8 cellular contexts compared by ENCODE assay signal in the genomic region with DNA sequence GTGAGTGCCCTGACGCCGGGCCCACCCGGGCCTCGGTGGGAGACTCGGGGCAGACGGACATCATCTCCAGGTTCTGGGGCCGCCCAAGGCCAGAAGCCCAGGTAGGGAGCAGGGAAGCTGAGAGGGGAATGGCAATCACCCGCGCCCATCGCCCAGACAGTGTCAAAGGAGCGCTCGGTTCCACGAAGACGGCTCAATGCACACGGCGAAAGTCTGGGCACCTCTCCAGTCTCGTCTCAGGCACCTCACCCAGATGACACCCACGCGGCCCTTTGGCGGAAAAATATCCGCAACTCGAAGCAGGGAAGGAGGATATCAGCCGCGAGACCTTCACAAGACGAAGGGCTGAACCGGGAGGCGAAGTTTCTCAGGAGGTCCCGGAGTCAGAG. TPM values are rescaled to one million over a fixed set of nuclear protein-coding genes. Genes with fewer than 3 reads are reported as not detected.
A peak's percentile ranks its signal among the peaks of the same experiment; 100 is the strongest.
DNase-seq lines count a peak whose midpoint lies in the region; ATAC-seq, FAIRE-seq and TF ChIP-seq lines count a peak whose summit lies in the region.

No MANE protein-coding gene starts in this region.

- ATAC-seq in CD8-positive, alpha-beta T cell: no peak
- ATAC-seq in SK-N-SH treated with all-trans-retinoic acid at 6 μM for 48 hours (peak; percentile 48), naive B cell (ENCODE audit: low read depth in 2 of 2) (peak; percentile 24 to 28), aorta (ENCODE audit: low FRiP score) (peak; percentile 25), HG02571 (IDR thresholded peaks at IDR 0.05; ENCODE audit: unreplicated experiment) (no peak), GM18873 (IDR thresholded peaks at IDR 0.05; ENCODE audit: low FRiP score, unreplicated experiment) (no peak)
- peak; percentile 24 for ATAC-seq in effector memory CD8-positive, alpha-beta T cell (replicated peaks)

- FAIRE-seq in RCC 7860 (lab: Jason Lieb, UNC): no peak

- peaks cover 64% of the 10 kb centered on the region for H3K27me3 Mint-ChIP-seq in CD8-positive, alpha-beta T cell (ENCODE audit: low read depth)
- peaks cover 59 to 85% of the 10 kb centered on the region in 2 donors for H3K27me3 Mint-ChIP-seq in effector memory CD8-positive, alpha-beta T cell
- peaks cover 65 to 87% (median 74%) of the 10 kb centered on the region in 3 donors for H3K27me3 Mint-ChIP-seq in naive B cell

- no peaks in the 10 kb centered on the region for H3K9me3 ChIP-seq in CD8-positive, alpha-beta T cell (ENCODE audit: low read length)
- no peaks in the 10 kb centered on the region for H3K9me3 ChIP-seq in aorta (ENCODE audit: control insufficient read depth, low read length)

- intact Hi-C loops in CD8-positive, alpha-beta T cell (cut with DNase I, micrococcal nuclease): loop anchor here in 1 of 2 experiments (2.0 kb wide), 1 partner anchor 53 kb away; no protein-coding TSS in a partner anchor
- intact Hi-C loops in aorta (cut with DNase I): loop anchor here (2.0 to 10.0 kb wide), 5 partner anchors 63 to 691 kb away; a partner anchor contains a TSS

- no peaks in the 10 kb centered on the region for H3K36me3 Mint-ChIP-seq in CD8-positive, alpha-beta T cell
- peaks cover 2% of the 10 kb centered on the region for H3K36me3 Mint-ChIP-seq in effector memory CD8-positive, alpha-beta T cell (ENCODE audit: insufficient read depth)
- no peaks in the 10 kb centered on the region for H3K36me3 Mint-ChIP-seq in naive B cell

- H3K4me1 ChIP-seq in CD8-positive, alpha-beta T cell (ENCODE audit: insufficient read depth, low read length): peaks cover 12% of the 10 kb centered on the region
- no peaks in the 10 kb centered on the region for H3K4me1 ChIP-seq in aorta (ENCODE audit: control insufficient read depth in 1 of 2, insufficient read depth in 2 of 2, low read length in 2 of 2)

- peaks cover 14% of the 10 kb centered on the region for H3K4me1 Mint-ChIP-seq in CD8-positive, alpha-beta T cell (ENCODE audit: low read depth)
- peaks cover 9 to 13% of the 10 kb centered on the region in 2 donors for H3K4me1 Mint-ChIP-seq in effector memory CD8-positive, alpha-beta T cell (ENCODE audit: low read depth in 2 of 2)
- peaks cover 12 to 18% (median 17%) of the 10 kb centered on the region in 3 donors for H3K4me1 Mint-ChIP-seq in naive B cell

- H3K9me3 Mint-ChIP-seq in CD8-positive, alpha-beta T cell: no peaks in the 10 kb centered on the region
- H3K9me3 Mint-ChIP-seq in effector memory CD8-positive, alpha-beta T cell: no peaks in the 10 kb centered on the region
- H3K9me3 Mint-ChIP-seq in naive B cell: no peaks in the 10 kb centered on the region

- H3K4me3 Mint-ChIP-seq in CD8-positive, alpha-beta T cell: peak overlapping the region; percentile 83
- peak overlapping the region; percentile 82 to 92 for H3K4me3 Mint-ChIP-seq in effector memory CD8-positive, alpha-beta T cell
- H3K4me3 Mint-ChIP-seq in naive B cell: peak overlapping the region; percentile 85 to 92 (median 90)

- peaks cover 21% of the 10 kb centered on the region for H3K27me3 ChIP-seq in CD8-positive, alpha-beta T cell (ENCODE audit: insufficient read depth, low read length)
- no peaks in the 10 kb centered on the region for H3K27me3 ChIP-seq in aorta (ENCODE audit: control insufficient read depth in 1 of 2, insufficient read depth in 2 of 2, low read length in 1 of 2)

- peak overlapping the region; percentile 14 for H3K4me3 ChIP-seq in CD8-positive, alpha-beta T cell (ENCODE audit: low read depth, low read length)
- peak overlapping the region; percentile 79 to 93 for H3K4me3 ChIP-seq in aorta (ENCODE audit: low read length in 2 of 2)

- 2 to 4% methylated on average over 28 of the region's 28 CpGs for WGBS in aorta, 2 donors

- H3K27ac Mint-ChIP-seq in CD8-positive, alpha-beta T cell: no peak overlapping the region
- H3K27ac Mint-ChIP-seq in effector memory CD8-positive, alpha-beta T cell: peak overlapping the region in 1 of 2 donors; percentile 59
- peak overlapping the region in 1 of 6 donors; percentile 86 for H3K27ac Mint-ChIP-seq in naive B cell

- no peak overlapping the region for H3K27ac ChIP-seq in CD8-positive, alpha-beta T cell (ENCODE audit: low read depth, low read length)
- no peak overlapping the region for H3K27ac ChIP-seq in aorta (ENCODE audit: low read depth in 1 of 2, low read length in 2 of 2)

- TF ChIP-seq CTCF in CD8-positive, alpha-beta T cell (IDR thresholded peaks at IDR 0.05): no peak

- CTCF ChIA-PET in CD8-positive, alpha-beta T cell (lab: Charles Lee): no interaction called here

- peak in 1 of 7 experiments; percentile 14 for DNase-seq in CD8-positive, alpha-beta T cell
- no peak for DNase-seq in effector memory CD8-positive, alpha-beta T cell
- DNase-seq in naive B cell: no peak
- DNase-seq in aorta: peak; percentile 58 to 80
- no peak for DNase-seq in RCC 7860 (ENCODE audit: low spot score)

- H3K36me3 ChIP-seq in CD8-positive, alpha-beta T cell (ENCODE audit: insufficient read depth, low read length): no peaks in the 10 kb centered on the region
- H3K36me3 ChIP-seq in aorta (ENCODE audit: control insufficient read depth in 1 of 2, insufficient read depth in 2 of 2, low read length in 1 of 2): no peaks in the 10 kb centered on the region

- POLR2A ChIA-PET in CD8-positive, alpha-beta T cell (lab: Charles Lee): no interaction called here

TF ChIP-seq in SK-N-SH treated with all-trans-retinoic acid at 6 μM for 48 hours, 23 proteins besides CTCF, POLR2A, EP300 and RAD21 (continues in another document):
- no peak for TF ChIP-seq ARNTL (CRISPR knock-in tag; IDR thresholded peaks at IDR 0.05; ENCODE audit: borderline replicate concordance, low read depth)
- TF ChIP-seq ZC3H10 (CRISPR knock-in tag; IDR thresholded peaks at IDR 0.05): no peak
- no peak for TF ChIP-seq TCF4 (CRISPR knock-in tag; IDR thresholded peaks at IDR 0.05; ENCODE audit: borderline replicate concordance)
- TF ChIP-seq, protein P1, sequence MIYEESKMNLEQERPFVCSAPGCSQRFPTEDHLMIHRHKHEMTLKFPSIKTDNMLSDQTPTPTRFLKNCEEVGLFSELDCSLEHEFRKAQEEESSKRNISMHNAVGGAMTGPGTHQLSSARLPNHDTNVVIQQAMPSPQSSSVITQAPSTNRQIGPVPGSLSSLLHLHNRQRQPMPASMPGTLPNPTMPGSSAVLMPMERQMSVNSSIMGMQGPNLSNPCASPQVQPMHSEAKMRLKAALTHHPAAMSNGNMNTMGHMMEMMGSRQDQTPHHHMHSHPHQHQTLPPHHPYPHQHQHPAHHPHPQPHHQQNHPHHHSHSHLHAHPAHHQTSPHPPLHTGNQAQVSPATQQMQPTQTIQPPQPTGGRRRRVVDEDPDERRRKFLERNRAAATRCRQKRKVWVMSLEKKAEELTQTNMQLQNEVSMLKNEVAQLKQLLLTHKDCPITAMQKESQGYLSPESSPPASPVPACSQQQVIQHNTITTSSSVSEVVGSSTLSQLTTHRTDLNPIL (CRISPR knock-in tag; IDR thresholded peaks at IDR 0.05; ENCODE audit: low read depth): no peak
- TF ChIP-seq ZNF8 (CRISPR knock-in tag; IDR thresholded peaks at IDR 0.05): no peak
- TF ChIP-seq ZFP30 (CRISPR knock-in tag; IDR thresholded peaks at IDR 0.05): no peak
- no peak for TF ChIP-seq PPARA (CRISPR knock-in tag; IDR thresholded peaks at IDR 0.05; ENCODE audit: borderline replicate concordance)
- TF ChIP-seq GLIS3 (CRISPR knock-in tag; IDR thresholded peaks at IDR 0.05): no peak
- TF ChIP-seq, protein P2, sequence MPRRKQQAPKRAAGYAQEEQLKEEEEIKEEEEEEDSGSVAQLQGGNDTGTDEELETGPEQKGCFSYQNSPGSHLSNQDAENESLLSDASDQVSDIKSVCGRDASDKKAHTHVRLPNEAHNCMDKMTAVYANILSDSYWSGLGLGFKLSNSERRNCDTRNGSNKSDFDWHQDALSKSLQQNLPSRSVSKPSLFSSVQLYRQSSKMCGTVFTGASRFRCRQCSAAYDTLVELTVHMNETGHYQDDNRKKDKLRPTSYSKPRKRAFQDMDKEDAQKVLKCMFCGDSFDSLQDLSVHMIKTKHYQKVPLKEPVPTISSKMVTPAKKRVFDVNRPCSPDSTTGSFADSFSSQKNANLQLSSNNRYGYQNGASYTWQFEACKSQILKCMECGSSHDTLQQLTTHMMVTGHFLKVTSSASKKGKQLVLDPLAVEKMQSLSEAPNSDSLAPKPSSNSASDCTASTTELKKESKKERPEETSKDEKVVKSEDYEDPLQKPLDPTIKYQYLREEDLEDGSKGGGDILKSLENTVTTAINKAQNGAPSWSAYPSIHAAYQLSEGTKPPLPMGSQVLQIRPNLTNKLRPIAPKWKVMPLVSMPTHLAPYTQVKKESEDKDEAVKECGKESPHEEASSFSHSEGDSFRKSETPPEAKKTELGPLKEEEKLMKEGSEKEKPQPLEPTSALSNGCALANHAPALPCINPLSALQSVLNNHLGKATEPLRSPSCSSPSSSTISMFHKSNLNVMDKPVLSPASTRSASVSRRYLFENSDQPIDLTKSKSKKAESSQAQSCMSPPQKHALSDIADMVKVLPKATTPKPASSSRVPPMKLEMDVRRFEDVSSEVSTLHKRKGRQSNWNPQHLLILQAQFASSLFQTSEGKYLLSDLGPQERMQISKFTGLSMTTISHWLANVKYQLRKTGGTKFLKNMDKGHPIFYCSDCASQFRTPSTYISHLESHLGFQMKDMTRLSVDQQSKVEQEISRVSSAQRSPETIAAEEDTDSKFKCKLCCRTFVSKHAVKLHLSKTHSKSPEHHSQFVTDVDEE (CRISPR knock-in tag; IDR thresholded peaks at IDR 0.05): no peak
- TF ChIP-seq TOX (CRISPR knock-in tag; IDR thresholded peaks at IDR 0.05; ENCODE audit: borderline replicate concordance): no peak
- no peak for TF ChIP-seq ISL1 (CRISPR knock-in tag; IDR thresholded peaks at IDR 0.05)
- TF ChIP-seq SNAI2 (CRISPR knock-in tag; IDR thresholded peaks at IDR 0.05): no peak
- no peak for TF ChIP-seq CSDC2 (CRISPR knock-in tag; IDR thresholded peaks at IDR 0.05)

RNA-seq across cellular contexts. Expression of a gene that starts 0.9 kb away (rescaled TPM):
- total RNA-seq in CD8-positive, alpha-beta T cell: not detected
- polyA plus RNA-seq in naive B cell (ENCODE audit: low read depth in 6 of 6) (not detected), aorta (under 1 TPM; 0.63 to 0.64 TPM)
- 10 to 100 TPM in 1 of 2 donors, 1 to 10 TPM in 1; 4.3 to 17.0 TPM for total RNA-seq in aorta

RNA-seq across cellular contexts. Expression of a gene that starts 35.6 kb away (rescaled TPM):
- not detected for total RNA-seq in CD8-positive, alpha-beta T cell
- polyA plus RNA-seq in naive B cell (ENCODE audit: low read depth in 6 of 6) (1 to 10 TPM in 1 of 6 donors, under 1 TPM in 2, not detected in 3; 0.33 to 1.2 (median 0.93) TPM), aorta (1 to 10 TPM in 1 of 2 donors, under 1 TPM in 1; 0.95 to 1.8 TPM)
- 1 to 10 TPM in 1 of 2 donors, under 1 TPM in 1; 0.36 to 1.9 TPM for total RNA-seq in aorta

Comparison
In these comparisons a context has a peak if more than half of its experiments do, and no peak if none do; other contexts are left out.
1. ATAC-seq: peak in SK-N-SH treated with all-trans-retinoic acid at 6 μM for 48 hours (single experiment), effector memory CD8-positive, alpha-beta T cell (single experiment), naive B cell (2 of 2) and aorta (single experiment); none in CD8-positive, alpha-beta T cell (single experiment), HG02571 (single experiment) and GM18873 (single experiment).
2. DNase-seq: peak in aorta (2 of 2); none in effector memory CD8-positive, alpha-beta T cell (0 of 3), naive B cell (single experiment) and RCC 7860 (single experiment).
3. RNA of a gene that starts 0.9 kb away (total RNA-seq): 4.3 to 17.0 TPM in aorta; not detected in CD8-positive, alpha-beta T cell; every median in the first group is over 4 times any median in the second.
4. Peak in every context shown above with its lines, with median percentiles within 50 percentile points of each other: H3K4me3 Mint-ChIP-seq.